Comparison of ENCODE assay signal across 24 cellular contexts in the genomic region with DNA sequence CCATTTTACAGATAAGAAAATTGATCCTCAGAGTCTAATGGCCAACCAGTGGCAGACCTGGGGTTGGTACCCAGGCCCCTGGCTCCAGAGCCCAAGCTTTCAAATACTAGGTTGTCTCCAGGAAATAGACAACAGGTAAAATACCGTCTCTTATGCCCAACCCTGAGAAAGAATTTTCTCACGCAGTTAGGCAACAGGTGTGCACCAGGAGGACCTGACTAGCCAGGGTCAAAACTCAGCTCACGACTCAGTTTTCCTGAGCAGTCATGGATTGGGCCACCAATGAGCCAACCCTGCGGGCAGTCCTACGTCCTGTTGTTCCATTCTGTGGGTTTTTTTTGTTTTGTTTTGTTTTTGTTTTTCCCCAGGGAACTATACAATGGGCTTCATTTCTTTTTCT.
"Had no signal": no experiment of that assay in that cellular context is flagged by ENCODE, and none has a peak within 500 bp of the region (broad histone marks: within the 10 kb centered on the region; RNA-seq: fewer than 3 reads in every experiment).

No MANE protein-coding gene starts in this region.

- ATAC-seq: activated CD8-positive, alpha-beta memory T cell treated with anti-CD3 and anti-CD28 coated beads, Interleukin-2, amount 10 ng/mL, durations not matched to agents 7 days and 5 days; activated CD8-positive, alpha-beta T cell treated with anti-CD3 and anti-CD28 coated beads, Interleukin-2, amount 10 ng/mL, durations not matched to agents 7 days and 5 days; activated T-cell treated with anti-CD3 and anti-CD28 coated beads, Interleukin-2, amount 50 U/mL, for 72 hours; left ventricle myocardium superior; psoas muscle; WTC11 had no signal

- H3K27ac ChIP-seq: ascending aorta, ovary, psoas muscle, transverse colon, uterus had no signal

- H3K27ac Mint-ChIP-seq: activated CD8-positive, alpha-beta memory T cell treated with anti-CD3 and anti-CD28 coated beads, Interleukin-2, amount 10 ng/mL, durations not matched to agents 7 days and 5 days; activated CD8-positive, alpha-beta T cell treated with anti-CD3 and anti-CD28 coated beads, Interleukin-2, amount 10 ng/mL, durations not matched to agents 7 days and 5 days; activated naive CD8-positive, alpha-beta T cell treated with anti-CD3 and anti-CD28 coated beads for 36 hours; dendritic cell treated with granulocyte-macrophage colony-stimulating factor and Interleukin-4, amounts not matched to agents 40 ng/mL and 50 ng/mL, for 4 days; endodermal cell; WTC11 had no signal

- DNase-seq: activated CD4-positive, alpha-beta T cell treated with anti-CD3 and anti-CD28 coated beads for 1 hour; activated CD4-positive, alpha-beta T cell treated with anti-CD3 and anti-CD28 coated beads, Interleukin-2, amount 50 U/mL, for 1 hour; activated CD8-positive, alpha-beta memory T cell treated with anti-CD3 and anti-CD28 coated beads, Interleukin-2, amount 10 ng/mL, durations not matched to agents 7 days and 5 days; activated CD8-positive, alpha-beta T cell treated with anti-CD3 and anti-CD28 coated beads, Interleukin-2, amount 10 ng/mL, durations not matched to agents 7 days and 5 days; activated naive CD4-positive, alpha-beta T cell; activated naive CD8-positive, alpha-beta T cell treated with anti-CD3 and anti-CD28 coated beads for 36 hours; activated T-cell treated with anti-CD3 and anti-CD28 coated beads, Interleukin-2, amount 50 U/mL, for 72 hours; adrenal gland; caudate nucleus; endodermal cell; glutamatergic neuron; left ventricle myocardium superior; mammary epithelial cell; ovary; psoas muscle; stimulated activated CD4-positive, alpha-beta T cell treated with anti-CD3 and anti-CD28 coated beads, Interleukin-15, amount 100 ng/mL, for 24 hours; stimulated activated naive CD4-positive, alpha-beta T cell treated with Interleukin-2 at 50 U/mL for 16 hours; T-helper 2 cell; transverse colon; uterus had no signal

- H3K4me3 Mint-ChIP-seq: activated CD8-positive, alpha-beta memory T cell treated with anti-CD3 and anti-CD28 coated beads, Interleukin-2, amount 10 ng/mL, durations not matched to agents 7 days and 5 days; activated CD8-positive, alpha-beta T cell treated with anti-CD3 and anti-CD28 coated beads, Interleukin-2, amount 10 ng/mL, durations not matched to agents 7 days and 5 days; activated naive CD8-positive, alpha-beta T cell treated with anti-CD3 and anti-CD28 coated beads for 36 hours; activated T-cell treated with anti-CD3 and anti-CD28 coated beads, Interleukin-2, amount 50 U/mL, for 72 hours; brain; dendritic cell treated with granulocyte-macrophage colony-stimulating factor and Interleukin-4, amounts not matched to agents 40 ng/mL and 50 ng/mL, for 4 days; endodermal cell; WTC11 had no signal

- H3K9me3 ChIP-seq: adrenal gland, ascending aorta, ovary, psoas muscle, transverse colon, uterus had no signal

- H3K4me3 ChIP-seq: adrenal gland, ascending aorta, ovary, psoas muscle, transverse colon, uterus had no signal

- H3K4me1 Mint-ChIP-seq: endodermal cell had no signal

- H3K27me3 Mint-ChIP-seq: activated CD8-positive, alpha-beta memory T cell treated with anti-CD3 and anti-CD28 coated beads, Interleukin-2, amount 10 ng/mL, durations not matched to agents 7 days and 5 days; activated naive CD8-positive, alpha-beta T cell treated with anti-CD3 and anti-CD28 coated beads for 36 hours; brain had no signal

- H3K27me3 ChIP-seq: adrenal gland, ascending aorta, ovary, transverse colon, uterus had no signal

- H3K9me3 Mint-ChIP-seq: activated naive CD8-positive, alpha-beta T cell treated with anti-CD3 and anti-CD28 coated beads for 36 hours; activated T-cell treated with anti-CD3 and anti-CD28 coated beads, Interleukin-2, amount 50 U/mL, for 72 hours; brain; dendritic cell treated with granulocyte-macrophage colony-stimulating factor and Interleukin-4, amounts not matched to agents 40 ng/mL and 50 ng/mL, for 4 days; endodermal cell; WTC11 had no signal

- H3K36me3 ChIP-seq: ovary, transverse colon, uterus had no signal
